In the genomic region with DNA sequence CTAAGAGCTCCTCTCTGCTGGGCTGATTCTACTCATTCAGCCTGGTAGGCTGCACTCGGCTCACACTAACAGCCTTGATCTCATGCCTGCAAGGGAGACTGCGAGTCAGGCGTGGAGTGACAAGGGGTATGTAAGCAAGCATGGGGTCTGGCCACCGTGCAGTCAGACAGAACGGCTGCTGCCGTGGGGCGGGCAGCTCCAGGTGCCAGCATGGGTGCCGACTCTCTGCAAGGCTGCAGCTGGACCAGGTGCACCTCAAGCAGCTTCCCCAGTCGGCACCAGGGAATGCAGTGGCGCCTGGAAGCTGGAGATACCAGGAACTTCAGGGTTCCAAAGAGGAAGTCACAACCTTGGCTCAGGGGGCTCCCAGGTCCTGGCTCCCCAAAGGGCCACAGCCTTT, we compare ENCODE assay signal across 21 cellular contexts.
"Had no signal": no experiment of that assay in that cellular context is flagged by ENCODE, and none has a peak within 500 bp of the region (broad histone marks: within the 10 kb centered on the region; RNA-seq: fewer than 3 reads in every experiment).

No MANE protein-coding gene starts in this region.

- ATAC-seq: gastroesophageal sphincter, psoas muscle had no signal

- H3K27me3 Mint-ChIP-seq: activated naive CD8-positive, alpha-beta T cell treated with anti-CD3 and anti-CD28 coated beads for 36 hours; central memory CD8-positive, alpha-beta T cell; naive B cell; stimulated activated naive CD8-positive, alpha-beta T cell treated with anti-CD3 and anti-CD28 coated beads, Interleukin-15, Interleukin-2, amounts not matched to agents 100 ng/mL and 50 ng/mL, for 24 hours had no signal

- H3K9me3 Mint-ChIP-seq: endodermal cell, WTC11 had no signal

- H3K27ac ChIP-seq: breast epithelium, coronary artery, esophagus squamous epithelium, gastroesophageal sphincter, ovary, psoas muscle, right atrium auricular region, thyroid gland had no signal

- H3K9me3 ChIP-seq: breast epithelium, esophagus squamous epithelium, gastroesophageal sphincter, ovary, psoas muscle, right atrium auricular region, thyroid gland had no signal

- DNase-seq: activated naive CD4-positive, alpha-beta T cell treated with Interleukin-2 at 50 U/mL for 16 hours; activated naive CD8-positive, alpha-beta T cell treated with anti-CD3 and anti-CD28 coated beads for 36 hours; activated T-cell treated with anti-CD3 and anti-CD28 coated beads, Interleukin-2, amount 50 U/mL, for 48 hours; endodermal cell; esophagus squamous epithelium; hypothalamus; naive B cell; ovary; stimulated activated CD4-positive, alpha-beta T cell treated with anti-CD3 and anti-CD28 coated beads, Interleukin-12 subunit alpha, Interleukin-12 subunit beta, amount 100 ng/mL, for 4 hours; substantia nigra; T-helper 9 cell; thyroid gland had no signal

- H3K4me1 ChIP-seq: breast epithelium, esophagus squamous epithelium, gastroesophageal sphincter, psoas muscle, right atrium auricular region, thyroid gland had no signal

- H3K4me1 Mint-ChIP-seq: activated naive CD8-positive, alpha-beta T cell treated with anti-CD3 and anti-CD28 coated beads for 36 hours; central memory CD8-positive, alpha-beta T cell; naive B cell; WTC11 had no signal

- H3K36me3 ChIP-seq: breast epithelium, esophagus squamous epithelium, gastroesophageal sphincter, ovary, right atrium auricular region, thyroid gland had no signal

- H3K4me3 Mint-ChIP-seq: activated naive CD8-positive, alpha-beta T cell treated with anti-CD3 and anti-CD28 coated beads for 36 hours; central memory CD8-positive, alpha-beta T cell; endodermal cell; naive B cell; stimulated activated naive CD8-positive, alpha-beta T cell treated with anti-CD3 and anti-CD28 coated beads, Interleukin-15, Interleukin-2, amounts not matched to agents 100 ng/mL and 50 ng/mL, for 24 hours; WTC11 had no signal

- H3K27me3 ChIP-seq: breast epithelium, esophagus squamous epithelium, gastroesophageal sphincter, ovary, right atrium auricular region, thyroid gland had no signal

- H3K27ac Mint-ChIP-seq: activated naive CD8-positive, alpha-beta T cell treated with anti-CD3 and anti-CD28 coated beads for 36 hours; endodermal cell; naive B cell; stimulated activated naive CD8-positive, alpha-beta T cell treated with anti-CD3 and anti-CD28 coated beads, Interleukin-15, Interleukin-2, amounts not matched to agents 100 ng/mL and 50 ng/mL, for 24 hours; WTC11 had no signal

- H3K4me3 ChIP-seq: breast epithelium, coronary artery, esophagus squamous epithelium, gastroesophageal sphincter, lung, ovary, psoas muscle, right atrium auricular region, thyroid gland had no signal

- H3K36me3 Mint-ChIP-seq: activated naive CD8-positive, alpha-beta T cell treated with anti-CD3 and anti-CD28 coated beads for 36 hours; naive B cell; WTC11 had no signal
